Comparison of ENCODE assay signal across 23 cellular contexts in the genomic region with DNA sequence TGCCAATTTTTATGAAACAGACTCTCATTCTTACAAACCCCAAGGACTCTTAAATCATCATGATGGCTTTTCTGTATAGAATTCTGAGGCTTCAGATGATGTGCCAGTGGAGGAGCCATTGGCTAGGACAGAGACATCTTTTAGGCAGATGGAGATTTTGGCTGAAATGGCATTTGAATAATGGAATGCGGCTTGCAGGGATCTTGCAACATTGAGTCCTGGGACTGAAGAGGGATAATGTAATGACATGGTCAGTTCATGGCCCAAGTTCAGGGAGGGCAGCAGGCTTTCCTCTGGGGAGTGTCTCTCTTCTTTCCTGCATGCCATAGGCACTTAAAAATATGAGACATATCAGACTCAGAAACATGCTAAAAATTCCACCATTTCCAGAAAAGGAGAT.
DNase-seq lines count a peak whose midpoint lies in the region; ATAC-seq and TF ChIP-seq lines count a peak whose summit lies in the region.
"Had no signal": no experiment of that assay in that cellular context is flagged by ENCODE, and none has a peak within 500 bp of the region (broad histone marks: within the 10 kb centered on the region; RNA-seq: fewer than 3 reads in every experiment).

No MANE protein-coding gene starts in this region.

- no peak overlapping the region for H4K8ac ChIP-seq in IMR-90 (ENCODE audit: low read depth in 2 of 2, low read length in 2 of 2)

- 0 out of 2 replicates have a peak overlapping the region, but pooled peaks have one; percentile 9 for H3K4ac ChIP-seq in IMR-90 (ENCODE audit: low read depth, low read length)

- H4K5ac ChIP-seq in IMR-90 (ENCODE audit: low read depth, low read length), result no peak overlapping the region

- H3K4me1 Mint-ChIP-seq in T-cell, result no peaks in the 10 kb centered on the region
- no peaks in the 10 kb centered on the region for H3K4me1 Mint-ChIP-seq in activated T-cell treated with anti-CD3 and anti-CD28 coated beads, Interleukin-2, amount 50 U/mL, for 4 hours (ENCODE audit: low read depth)
- H3K4me1 Mint-ChIP-seq: activated CD4-positive, alpha-beta memory T cell treated with anti-CD3 and anti-CD28 coated beads, Interleukin-2, amount 10 ng/mL, durations not matched to agents 7 days and 5 days had no signal

- no peak overlapping the region for H3K23ac ChIP-seq in IMR-90 (ENCODE audit: low read depth, low read length)

- H3K4me3 ChIP-seq in IMR-90 (ENCODE audit: insufficient read depth, low read depth, low read length), result no peak overlapping the region
- H3K4me3 ChIP-seq in fibroblast of villous mesenchyme (ENCODE audit: low read depth, low read length), result no peak overlapping the region
- H3K4me3 ChIP-seq in gastrocnemius medialis, result no peak overlapping the region
- H3K4me3 ChIP-seq: neural progenitor cell, Peyer's patch, right lobe of liver, SJSA1 had no signal

- no peaks in the 10 kb centered on the region for H3K4me1 ChIP-seq in IMR-90 (ENCODE audit: control insufficient read depth, insufficient read depth, low read length)
- peaks cover 14 to 18% of the 10 kb centered on the region in 2 donors for H3K4me1 ChIP-seq in gastrocnemius medialis
- H3K4me1 ChIP-seq: neural progenitor cell had no signal

- peaks cover 3% of the 10 kb centered on the region; the same call in 1 of the 2 replicates for H3K9me1 ChIP-seq in IMR-90 (ENCODE audit: insufficient read depth, low read length)

- intact Hi-C loops in IMR-90 (cut with micrococcal nuclease) (no loop called here), gastrocnemius medialis (cut with DNase I; ENCODE audit: low total_unique reads) (no loop called here)

- no peak overlapping the region for H3K4me2 ChIP-seq in IMR-90 (ENCODE audit: low read depth, low read length)
- H3K4me2 ChIP-seq: neural progenitor cell had no signal

- POLR2A ChIA-PET in IMR-90 (lab: Charles Lee; ENCODE audit: unreplicated experiment), result no interaction called here
- POLR2A ChIA-PET in T-cell (lab: Charles Lee), result no interaction called here

- no peak for TF ChIP-seq POLR2A in IMR-90 (IDR thresholded peaks at IDR 0.05; ENCODE audit: low read depth, low read length)
- TF ChIP-seq POLR2A in gastrocnemius medialis (IDR thresholded peaks at IDR 0.05), result no peak

- no peaks in the 10 kb centered on the region for H3K9me3 Mint-ChIP-seq in T-cell
- no peaks in the 10 kb centered on the region for H3K9me3 Mint-ChIP-seq in activated T-cell treated with anti-CD3 and anti-CD28 coated beads, Interleukin-2, amount 50 U/mL, for 4 hours
- H3K9me3 Mint-ChIP-seq: activated CD4-positive, alpha-beta memory T cell treated with anti-CD3 and anti-CD28 coated beads, Interleukin-2, amount 10 ng/mL, durations not matched to agents 7 days and 5 days had no signal

- H3K56ac ChIP-seq in IMR-90 (ENCODE audit: extremely low read depth, insufficient read depth, low read length), result no peak overlapping the region

- no peak overlapping the region for H2AK9ac ChIP-seq in IMR-90 (replicated peaks; ENCODE audit: low read depth, low read length, poor library complexity)

- in situ Hi-C loops in IMR-90 (cut with MboI; ENCODE audit: low sequenced_read_pairs), result loop anchor here (25.0 kb wide), 1 partner anchor 704 kb away; no protein-coding TSS in a partner anchor
- in situ Hi-C loops in gastrocnemius medialis (cut with MboI; ENCODE audit: low sequenced_read_pairs in 4 of 4), result loop anchor here in 2 of 4 donors (10.0 to 25.0 kb wide), 2 partner anchors 96 to 122 kb away; no protein-coding TSS in a partner anchor

- BruUV-seq in IMR-90 (replicated peaks; lab: Mats Ljungman, UMichigan), result no TSS peak

- H2BK15ac ChIP-seq in IMR-90 (ENCODE audit: low read depth, low read length), result no peak overlapping the region

- no peak for TF ChIP-seq RAD21 in IMR-90 (IDR thresholded peaks at IDR 0.05; ENCODE audit: low read length)

- H3K4me3 Mint-ChIP-seq in T-cell, result no peak overlapping the region
- no peak overlapping the region for H3K4me3 Mint-ChIP-seq in activated T-cell treated with anti-CD3 and anti-CD28 coated beads, Interleukin-2, amount 50 U/mL, for 4 hours
- H3K4me3 Mint-ChIP-seq: activated CD4-positive, alpha-beta memory T cell treated with anti-CD3 and anti-CD28 coated beads, Interleukin-2, amount 10 ng/mL, durations not matched to agents 7 days and 5 days; CD14-positive monocyte; neural progenitor cell had no signal

- H4K20me1 ChIP-seq in IMR-90 (ENCODE audit: insufficient read depth, low read length), result no peaks in the 10 kb centered on the region

- H4K91ac ChIP-seq in IMR-90 (ENCODE audit: insufficient read depth, low read depth, low read length), result no peak overlapping the region

- H3K27ac ChIP-seq in IMR-90 (ENCODE audit: insufficient read depth, low read length) (no peak overlapping the region), gastrocnemius medialis (peak overlapping the region in 2 of 4 donors; percentile 40 to 46)
- H3K27ac ChIP-seq: brain microvascular endothelial cell, neural progenitor cell, Peyer's patch, right lobe of liver, SJSA1 had no signal

- H3K18ac ChIP-seq in IMR-90 (ENCODE audit: low read depth, low read length), result no peak overlapping the region

- H3K9ac ChIP-seq in IMR-90 (ENCODE audit: low read depth, low read length), result no peak overlapping the region
- H3K9ac ChIP-seq: neural progenitor cell had no signal

- H3K9me3 ChIP-seq in IMR-90 (ENCODE audit: control insufficient read depth, insufficient read depth, low read length) (no peaks in the 10 kb centered on the region), gastrocnemius medialis (no peaks in the 10 kb centered on the region)
- H3K9me3 ChIP-seq: Peyer's patch, right lobe of liver, SJSA1 had no signal

- no peak for ATAC-seq in IMR-90 (ENCODE audit: low read depth)
- ATAC-seq in gastrocnemius medialis, result peak; percentile 73 to 83
- ATAC-seq in T-cell (replicated peaks in 1 of 4), result no peak
- no peak for ATAC-seq in GM19463 (IDR thresholded peaks at IDR 0.05; ENCODE audit: unreplicated experiment)
- ATAC-seq in activated T-cell treated with anti-CD3 and anti-CD28 coated beads, Interleukin-2, amount 50 U/mL, for 4 hours, result no peak
- ATAC-seq: activated CD4-positive, CD25-positive, alpha-beta regulatory T cell treated with anti-CD3 and anti-CD28 coated beads, Interleukin-2, amount 50 U/mL, for 24 hours; right lobe of liver had no signal

- no peaks in the 10 kb centered on the region for H3K36me3 ChIP-seq in IMR-90 (ENCODE audit: control insufficient read depth, insufficient read depth, low read length)
- no peaks in the 10 kb centered on the region for H3K36me3 ChIP-seq in gastrocnemius medialis
- H3K36me3 ChIP-seq: brain microvascular endothelial cell, neural progenitor cell, Peyer's patch, right lobe of liver, SJSA1 had no signal

- peaks cover 17 to 18% of the 10 kb centered on the region in 2 donors for H3K27me3 Mint-ChIP-seq in T-cell
- peaks cover 25% of the 10 kb centered on the region for H3K27me3 Mint-ChIP-seq in activated T-cell treated with anti-CD3 and anti-CD28 coated beads, Interleukin-2, amount 50 U/mL, for 4 hours (ENCODE audit: low read depth)

- H3K79me1 ChIP-seq in IMR-90 (ENCODE audit: low read depth in 1 of 2, low read length in 2 of 2), result no peaks in the 10 kb centered on the region

- H2BK5ac ChIP-seq in IMR-90 (ENCODE audit: low read depth, low read length, poor library complexity, severe bottlenecking), result no peak overlapping the region

- no peak overlapping the region for H2BK20ac ChIP-seq in IMR-90 (ENCODE audit: low read depth, low read length)

- no peak overlapping the region for H2BK120ac ChIP-seq in IMR-90 (ENCODE audit: low read depth, low read length)

- no peak overlapping the region for H3K27ac Mint-ChIP-seq in T-cell
- H3K27ac Mint-ChIP-seq: activated CD4-positive, alpha-beta memory T cell treated with anti-CD3 and anti-CD28 coated beads, Interleukin-2, amount 10 ng/mL, durations not matched to agents 7 days and 5 days; CD14-positive monocyte; neural progenitor cell had no signal

- dilution Hi-C loops in IMR-90 (cut with HindIII; ENCODE audit: low sequenced_read_pairs, unreplicated experiment), result no loop called here

- H3K14ac ChIP-seq in IMR-90 (replicated peaks; ENCODE audit: low read depth, low read length), result no peak overlapping the region

- H2AFZ ChIP-seq in IMR-90 (replicated peaks; ENCODE audit: low read length, poor library complexity), result no peak overlapping the region
- H2AFZ ChIP-seq: neural progenitor cell had no signal

- H3K27me3 ChIP-seq in IMR-90 (ENCODE audit: control insufficient read depth, insufficient read depth, low read length), result no peaks in the 10 kb centered on the region
- H3K27me3 ChIP-seq in gastrocnemius medialis, result no peaks in the 10 kb centered on the region
- H3K27me3 ChIP-seq: brain microvascular endothelial cell, neural progenitor cell, Peyer's patch, right lobe of liver, SJSA1 had no signal

- CTCF ChIA-PET in IMR-90 (lab: Yijun Ruan, JAX) (no interaction called here), T-cell (lab: Charles Lee) (no interaction called here)

- TF ChIP-seq CTCF in AG09319 (IDR thresholded peaks at IDR 0.05; ENCODE audit: low read depth, low read length) (no peak), IMR-90 (conservative IDR thresholded peaks at IDR 0.05; ENCODE audit: low read depth, low read length) (no peak), fibroblast of villous mesenchyme (IDR thresholded peaks at IDR 0.05; ENCODE audit: insufficient read depth, low read depth, low read length) (no peak), gastrocnemius medialis (IDR thresholded peaks at IDR 0.05 in 4 of 5, conservative IDR thresholded peaks at IDR 0.05 in 1 of 5) (no peak)

- DNase-seq in AG09319 (ENCODE audit: extremely low read depth, low read depth), result peak; percentile 88
- no peak for DNase-seq in IMR-90
- peak; percentile 64 for DNase-seq in fibroblast of villous mesenchyme (ENCODE audit: low read depth)
- peak; percentile 18 to 61 for DNase-seq in gastrocnemius medialis
- DNase-seq in NCI-H748 treated with DMSO at 0.1 percent for 48 hours (lab: John Stamatoyannopoulos, UW), result no peak
- DNase-seq in T-cell, result no peak
- no peak for DNase-seq in activated T-cell treated with anti-CD3 and anti-CD28 coated beads, Interleukin-2, amount 50 U/mL, for 4 hours
- DNase-seq: activated CD4-positive, alpha-beta memory T cell treated with anti-CD3 and anti-CD28 coated beads, Interleukin-2, amount 10 ng/mL, durations not matched to agents 7 days and 5 days; activated effector memory CD4-positive, alpha-beta T cell treated with anti-CD3 and anti-CD28 coated beads, Interleukin-2, amount 50 U/mL, for 16 hours; brain microvascular endothelial cell; effector CD4-positive, alpha-beta T cell; GOT3; islet precursor cell; KBM-7; NCI-H510A treated with DMSO at 0.1 percent for 48 hours; Peyer's patch; right lobe of liver; substantia nigra had no signal

- WGBS in IMR-90 (ENCODE audit: extremely low coverage in 2 of 2, insufficient read length in 1 of 2), 2 experiments, result no CpG with 5 or more reads among the region's 1 CpG

- H2AK5ac ChIP-seq in IMR-90 (ENCODE audit: low read depth, low read length), result no peak overlapping the region

- no peaks in the 10 kb centered on the region for H3K36me3 Mint-ChIP-seq in T-cell
- H3K36me3 Mint-ChIP-seq in activated T-cell treated with anti-CD3 and anti-CD28 coated beads, Interleukin-2, amount 50 U/mL, for 4 hours (ENCODE audit: insufficient read depth), result no peaks in the 10 kb centered on the region
- H3K36me3 Mint-ChIP-seq: CD14-positive monocyte, neural progenitor cell had no signal

Comparison
In these comparisons a context has a peak if more than half of its experiments do, and no peak if none do; other contexts are left out.
1. DNase-seq: peak in AG09319 (single experiment), fibroblast of villous mesenchyme (single experiment) and gastrocnemius medialis (2 of 2); none in IMR-90 (single experiment), NCI-H748 treated with DMSO at 0.1 percent for 48 hours (single experiment), T-cell (0 of 34) and activated T-cell treated with anti-CD3 and anti-CD28 coated beads, Interleukin-2, amount 50 U/mL, for 4 hours (single experiment).
2. ATAC-seq: peak in gastrocnemius medialis (2 of 2); none in IMR-90 (single experiment), T-cell (0 of 4), GM19463 (single experiment) and activated T-cell treated with anti-CD3 and anti-CD28 coated beads, Interleukin-2, amount 50 U/mL, for 4 hours (0 of 2).